ENCODE assay signal across 8 cellular contexts in the genomic region with DNA sequence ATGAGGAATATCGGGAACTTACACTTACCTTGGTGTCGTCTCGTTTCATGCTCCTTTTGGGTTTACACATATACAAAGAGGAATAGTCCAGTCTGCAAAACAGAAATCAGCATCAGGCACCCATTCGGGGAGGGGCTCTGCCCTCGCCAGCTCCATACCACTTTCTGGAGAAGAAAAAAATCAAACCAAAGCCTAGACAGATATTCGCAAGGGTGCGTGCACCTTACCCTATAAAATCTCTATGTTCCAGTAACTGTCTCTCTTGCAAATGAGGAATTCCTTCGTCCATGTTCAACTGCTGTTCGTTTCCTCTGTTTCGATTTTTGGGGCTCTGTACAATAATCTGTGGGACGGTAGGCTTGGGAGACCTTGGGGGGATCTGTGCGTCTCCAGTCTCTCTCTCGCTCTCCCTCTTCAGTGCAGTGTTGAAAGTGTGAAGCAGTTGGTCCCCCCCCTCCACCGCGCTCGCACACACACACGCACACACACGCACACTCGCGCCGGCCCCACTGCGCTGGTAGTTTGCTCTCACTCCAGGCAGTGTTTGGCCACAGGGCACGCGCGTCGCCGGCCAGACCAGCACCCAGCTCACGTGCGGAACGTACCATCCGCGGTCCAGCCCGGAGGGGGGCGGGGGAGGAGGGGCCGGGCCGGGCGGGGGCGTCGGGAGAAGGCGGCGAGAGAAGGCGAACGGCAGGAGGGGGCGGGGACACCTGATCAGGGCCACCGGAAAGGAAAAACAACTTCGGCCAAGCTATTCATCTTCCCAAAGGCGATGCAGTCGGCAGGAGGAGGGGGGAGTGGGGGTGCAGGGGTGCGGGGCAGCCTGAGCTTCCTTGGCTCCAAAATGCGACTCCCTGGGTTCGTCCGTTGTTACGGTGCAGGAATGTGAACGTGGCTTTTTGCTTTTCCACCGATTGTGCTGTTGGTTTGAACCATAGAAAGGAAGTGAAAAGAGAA. TPM values are rescaled to one million over a fixed set of nuclear protein-coding genes. Genes with fewer than 3 reads are reported as not detected.
A peak's percentile ranks its signal among the peaks of the same experiment; 100 is the strongest.
DNase-seq lines count a peak whose midpoint lies in the region; ATAC-seq, FAIRE-seq and TF ChIP-seq lines count a peak whose summit lies in the region.

A gene (minus strand): TSS at position 547 of the 960 bp plus-strand sequence. CDS start 258 bp downstream, at position 289.

- H3K36me3 ChIP-seq in MM.1S (replicated peaks; ENCODE audit: insufficient read depth, low read length) (no peaks in the 10 kb centered on the region), adrenal gland (replicated peaks in 1 of 2) (no peaks in the 10 kb centered on the region), osteoblast (ENCODE audit: insufficient read depth, low read length) (no peaks in the 10 kb centered on the region)

- H3K4me1 ChIP-seq in MM.1S (ENCODE audit: low read length) (peaks cover 15% of the 10 kb centered on the region), adrenal gland (replicated peaks in 1 of 2) (peaks cover 8 to 22% of the 10 kb centered on the region in 2 donors), osteoblast (ENCODE audit: insufficient read depth, low read length) (peaks cover 19% of the 10 kb centered on the region)

- no peaks in the 10 kb centered on the region for H3K9me3 ChIP-seq in MM.1S (replicated peaks; ENCODE audit: insufficient read depth, low read length)
- H3K9me3 ChIP-seq in adrenal gland (replicated peaks in 1 of 3), result no peaks in the 10 kb centered on the region
- no peaks in the 10 kb centered on the region for H3K9me3 ChIP-seq in osteoblast (ENCODE audit: low read depth, low read length)

- H3K27ac ChIP-seq in MM.1S (ENCODE audit: low read length) (peak within 1 kb of the TSS; percentile 98), adrenal gland (peak within 1 kb of the TSS; percentile 82 to 99 (median 94)), osteoblast (ENCODE audit: low read depth, low read length) (peak within 1 kb of the TSS; percentile 62)

- intact Hi-C loops in adrenal gland (cut with DNase I) (loop anchor here in 1 of 2 donors (10.0 kb wide), 1 partner anchor 150 kb away; no protein-coding TSS in a partner anchor), left cardiac atrium (cut with DNase I) (loop anchor here in 1 of 2 donors (5.0 kb wide), 2 partner anchors 73 to 298 kb away; a partner anchor contains a TSS)

- WGBS in adrenal gland, 4 donors, result 0 to 1% (median 1%) methylated on average over 26 to 54 of the region's 55 CpGs

- peaks cover 58% of the 10 kb centered on the region for H3F3A ChIP-seq in MM.1S (ENCODE audit: insufficient read depth, low read length)

- no peak for TF ChIP-seq CTCF in MM.1S (IDR thresholded peaks at IDR 0.05; ENCODE audit: low read length)
- TF ChIP-seq CTCF in adrenal gland (IDR thresholded peaks at IDR 0.05), result no peak
- TF ChIP-seq CTCF in osteoblast (IDR thresholded peaks at IDR 0.05; ENCODE audit: extremely low read depth, low read depth, low read length), result no peak
- no peak for TF ChIP-seq CTCF in D721Med (IDR thresholded peaks at IDR 0.05; ENCODE audit: insufficient read depth, missing control alignments)

- H3K4me2 ChIP-seq in MM.1S (ENCODE audit: low read depth, low read length), result peak within 1 kb of the TSS; percentile 97
- H3K4me2 ChIP-seq in osteoblast (ENCODE audit: insufficient read depth, low read length), result peak within 1 kb of the TSS; percentile 97

- peaks cover 42% of the 10 kb centered on the region for H3K79me2 ChIP-seq in MM.1S (ENCODE audit: low read length)
- no peaks in the 10 kb centered on the region for H3K79me2 ChIP-seq in osteoblast (ENCODE audit: insufficient read depth, low read length)

- DNase-seq in NCI-H1417 (lab: John Stamatoyannopoulos, UW) (peak in 2 of 3 experiments; percentile 61 to 70), NCI-H1417 treated with DMSO at 0.1 percent for 48 hours (lab: John Stamatoyannopoulos, UW) (no peak), MM.1S (peak; percentile 85), adrenal gland (peak; percentile 71 to 91 (median 86)), left cardiac atrium (peak; percentile 71), osteoblast (ENCODE audit: insufficient read length, low spot score, missing footprints) (peak; percentile 90), D721Med (ENCODE audit: insufficient read length, low spot score) (no peak)

- peak within 1 kb of the TSS; percentile 75 for H2AFZ ChIP-seq in MM.1S (ENCODE audit: low read length)
- peak within 1 kb of the TSS; percentile 73 for H2AFZ ChIP-seq in osteoblast (ENCODE audit: low read length)

- FAIRE-seq in D721Med (lab: Jason Lieb, UNC), result no peak

- TF ChIP-seq POLR2A in adrenal gland (IDR thresholded peaks at IDR 0.05), result peak; percentile 61 to 94

- ATAC-seq in left cardiac atrium (peak; percentile 55 to 65), GM21390 (IDR thresholded peaks at IDR 0.05; ENCODE audit: unreplicated experiment) (no peak)

- no peaks in the 10 kb centered on the region for H3K9me2 ChIP-seq in MM.1S (replicated peaks; ENCODE audit: insufficient read depth, low read length)

- H3K4me3 ChIP-seq in MM.1S (ENCODE audit: low read length), result peak within 1 kb of the TSS; percentile 77
- peak within 1 kb of the TSS; percentile 26 to 81 (median 54) for H3K4me3 ChIP-seq in adrenal gland
- H3K4me3 ChIP-seq in osteoblast (ENCODE audit: insufficient read depth, low read length), result peak within 1 kb of the TSS; percentile 70

- peak within 1 kb of the TSS; percentile 97 for H3K9ac ChIP-seq in MM.1S (ENCODE audit: low read length)

- H3K27me3 ChIP-seq in MM.1S (replicated peaks; ENCODE audit: insufficient read depth, low read length) (no peaks in the 10 kb centered on the region), adrenal gland (no peaks in the 10 kb centered on the region), osteoblast (ENCODE audit: insufficient read depth, low read length) (peaks cover 25% of the 10 kb centered on the region)

- H4K20me1 ChIP-seq in MM.1S (ENCODE audit: insufficient read depth, low read length), result no peaks in the 10 kb centered on the region
- no peaks in the 10 kb centered on the region for H4K20me1 ChIP-seq in osteoblast (ENCODE audit: insufficient read depth, low read length)

RNA-seq across cellular contexts. Expression of the gene that starts here (rescaled TPM):
- total RNA-seq in adrenal gland, result 10 to 100 TPM in 7 of 8 donors, 1 to 10 TPM in 1; 9.9 to 62.9 (median 24.3) TPM
- 10 to 100 TPM; 14.1 to 35.1 (median 15.4) TPM for polyA plus RNA-seq in adrenal gland
- total RNA-seq in left cardiac atrium, result 10 to 100 TPM; 18.6 to 35.8 TPM
- 4.3 and 4.7 TPM in 2 replicates for total RNA-seq in osteoblast

Comparison
In these comparisons a context has a peak if more than half of its experiments do, and no peak if none do; other contexts are left out.
1. DNase-seq: peak in NCI-H1417 (2 of 3), MM.1S (single experiment), adrenal gland (7 of 7), left cardiac atrium (single experiment) and osteoblast (single experiment); none in NCI-H1417 treated with DMSO at 0.1 percent for 48 hours (single experiment) and D721Med (single experiment).
2. Peak in every context shown above with its lines, with median percentiles within 50 percentile points of each other: H3K27ac ChIP-seq and H3K4me3 ChIP-seq.